3 cellular contexts compared by ENCODE assay signal in genomic region chr2:96894151-96894531, GRCh38.
TF ChIP-seq lines count a peak whose summit lies in the region.

No MANE protein-coding gene starts in this region.

TF ChIP-seq in HEK293, 187 proteins besides CTCF, POLR2A, EP300 and RAD21:
- TF ChIP-seq EGR2 (tag by site-specific recombination; IDR thresholded peaks at IDR 0.05; ENCODE audit: low read depth) (peak; percentile 85), ZFHX2 (tag by site-specific recombination; conservative IDR thresholded peaks at IDR 0.05) (peak; percentile 86), ZNF23 (tag by site-specific recombination; IDR thresholded peaks at IDR 0.05; ENCODE audit: borderline replicate concordance) (no peak)

TF ChIP-seq in K562, 482 proteins besides CTCF, POLR2A, EP300 and RAD21 (continues in another document):
- no peak for TF ChIP-seq ZNF184 (CRISPR knock-in tag; IDR thresholded peaks at IDR 0.05)
- no peak for TF ChIP-seq CHCHD3 (CRISPR knock-in tag; IDR thresholded peaks at IDR 0.05)
- no peak for TF ChIP-seq MEIS2 (IDR thresholded peaks at IDR 0.05; ENCODE audit: partially characterized antibody)
- no peak for TF ChIP-seq MEF2D (tag; conservative IDR thresholded peaks at IDR 0.05; ENCODE audit: low read depth)
- TF ChIP-seq ASH1L (IDR thresholded peaks at IDR 0.05; ENCODE audit: borderline replicate concordance, low read depth, partially characterized antibody): no peak
- TF ChIP-seq CEBPG (CRISPR knock-in tag; IDR thresholded peaks at IDR 0.05): no peak
- TF ChIP-seq CEBPG (tag; conservative IDR thresholded peaks at IDR 0.05 in 1 of 2, IDR thresholded peaks at IDR 0.05 in 1 of 2): no peak
- no peak for TF ChIP-seq ZZZ3 (IDR thresholded peaks at IDR 0.05)
- peak; percentile 38; the same call in 1 of the 2 replicates for TF ChIP-seq BCOR (IDR thresholded peaks at IDR 0.05)
- no peak for TF ChIP-seq NRF1 (conservative IDR thresholded peaks at IDR 0.05 in 1 of 2, IDR thresholded peaks at IDR 0.05 in 1 of 2)
- TF ChIP-seq, protein P1, sequence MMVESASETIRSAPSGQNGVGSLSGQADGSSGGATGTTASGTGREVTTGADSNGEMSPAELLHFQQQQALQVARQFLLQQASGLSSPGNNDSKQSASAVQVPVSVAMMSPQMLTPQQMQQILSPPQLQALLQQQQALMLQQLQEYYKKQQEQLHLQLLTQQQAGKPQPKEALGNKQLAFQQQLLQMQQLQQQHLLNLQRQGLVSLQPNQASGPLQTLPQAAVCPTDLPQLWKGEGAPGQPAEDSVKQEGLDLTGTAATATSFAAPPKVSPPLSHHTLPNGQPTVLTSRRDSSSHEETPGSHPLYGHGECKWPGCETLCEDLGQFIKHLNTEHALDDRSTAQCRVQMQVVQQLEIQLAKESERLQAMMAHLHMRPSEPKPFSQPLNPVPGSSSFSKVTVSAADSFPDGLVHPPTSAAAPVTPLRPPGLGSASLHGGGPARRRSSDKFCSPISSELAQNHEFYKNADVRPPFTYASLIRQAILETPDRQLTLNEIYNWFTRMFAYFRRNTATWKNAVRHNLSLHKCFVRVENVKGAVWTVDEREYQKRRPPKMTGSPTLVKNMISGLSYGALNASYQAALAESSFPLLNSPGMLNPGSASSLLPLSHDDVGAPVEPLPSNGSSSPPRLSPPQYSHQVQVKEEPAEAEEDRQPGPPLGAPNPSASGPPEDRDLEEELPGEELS (CRISPR knock-in tag; IDR thresholded peaks at IDR 0.05; ENCODE audit: borderline replicate concordance): no peak
- no peak for TF ChIP-seq ZNF12 (CRISPR knock-in tag; IDR thresholded peaks at IDR 0.05)
- no peak for TF ChIP-seq PHF8 (IDR thresholded peaks at IDR 0.05; ENCODE audit: borderline replicate concordance, low read length)
- no peak for TF ChIP-seq ZNF212 (CRISPR knock-in tag; IDR thresholded peaks at IDR 0.05)
- TF ChIP-seq HDAC3 (IDR thresholded peaks at IDR 0.05; ENCODE audit: borderline replicate concordance, partially characterized antibody): no peak
- no peak for TF ChIP-seq ZNF354B (CRISPR knock-in tag; IDR thresholded peaks at IDR 0.05)
- TF ChIP-seq TBP (optimal IDR thresholded peaks at IDR 0.05; ENCODE audit: low read depth, low read length): no peak
- TF ChIP-seq ELF1 (tag; IDR thresholded peaks at IDR 0.05): no peak
- TF ChIP-seq SAP30 (IDR thresholded peaks at IDR 0.05; ENCODE audit: borderline replicate concordance, insufficient read depth, low read depth, low read length, poor library complexity, severe bottlenecking): no peak
- TF ChIP-seq PHB2 (IDR thresholded peaks at IDR 0.05; ENCODE audit: low read depth): no peak
- TF ChIP-seq, protein P2, sequence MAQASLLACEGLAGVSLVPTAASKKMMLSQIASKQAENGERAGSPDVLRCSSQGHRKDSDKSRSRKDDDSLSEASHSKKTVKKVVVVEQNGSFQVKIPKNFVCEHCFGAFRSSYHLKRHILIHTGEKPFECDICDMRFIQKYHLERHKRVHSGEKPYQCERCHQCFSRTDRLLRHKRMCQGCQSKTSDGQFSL (CRISPR knock-in tag; IDR thresholded peaks at IDR 0.05): 0 out of 2 replicates have a peak, but pooled peaks have one; percentile 37
- TF ChIP-seq, protein P2 (tag; IDR thresholded peaks at IDR 0.05): no peak
- no peak for TF ChIP-seq ZBED1 (IDR thresholded peaks at IDR 0.05)
- TF ChIP-seq, protein P3, sequence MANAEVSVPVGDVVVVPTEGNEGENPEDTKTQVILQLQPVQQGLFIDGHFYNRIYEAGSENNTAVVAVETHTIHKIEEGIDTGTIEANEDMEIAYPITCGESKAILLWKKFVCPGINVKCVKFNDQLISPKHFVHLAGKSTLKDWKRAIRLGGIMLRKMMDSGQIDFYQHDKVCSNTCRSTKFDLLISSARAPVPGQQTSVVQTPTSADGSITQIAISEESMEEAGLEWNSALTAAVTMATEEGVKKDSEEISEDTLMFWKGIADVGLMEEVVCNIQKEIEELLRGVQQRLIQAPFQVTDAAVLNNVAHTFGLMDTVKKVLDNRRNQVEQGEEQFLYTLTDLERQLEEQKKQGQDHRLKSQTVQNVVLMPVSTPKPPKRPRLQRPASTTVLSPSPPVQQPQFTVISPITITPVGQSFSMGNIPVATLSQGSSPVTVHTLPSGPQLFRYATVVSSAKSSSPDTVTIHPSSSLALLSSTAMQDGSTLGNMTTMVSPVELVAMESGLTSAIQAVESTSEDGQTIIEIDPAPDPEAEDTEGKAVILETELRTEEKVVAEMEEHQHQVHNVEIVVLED (CRISPR knock-in tag; IDR thresholded peaks at IDR 0.05): no peak
- TF ChIP-seq EGR1 (conservative IDR thresholded peaks at IDR 0.05): peak; percentile 95
- TF ChIP-seq ZBTB1 (CRISPR knock-in tag; IDR thresholded peaks at IDR 0.05; ENCODE audit: borderline replicate concordance, low read depth): no peak
- TF ChIP-seq DIDO1 (tag; IDR thresholded peaks at IDR 0.05; ENCODE audit: low read depth): no peak
- no peak for TF ChIP-seq U2AF2 (optimal IDR thresholded peaks at IDR 0.05; ENCODE audit: low read depth, low read length)
- no peak for TF ChIP-seq UBTF (IDR thresholded peaks at IDR 0.05; ENCODE audit: borderline replicate concordance in 1 of 2, low read depth in 2 of 2, low read length in 2 of 2)

TF ChIP-seq in HEK293T, 16 proteins besides CTCF, POLR2A, EP300 and RAD21:
- TF ChIP-seq SUZ12 (IDR thresholded peaks at IDR 0.05): no peak
- TF ChIP-seq PKNOX1 (IDR thresholded peaks at IDR 0.05): no peak
- no peak for TF ChIP-seq ZNF384 (IDR thresholded peaks at IDR 0.05)
- TF ChIP-seq HDGF (IDR thresholded peaks at IDR 0.05; ENCODE audit: borderline replicate concordance): no peak
- no peak for TF ChIP-seq FOXM1 (IDR thresholded peaks at IDR 0.05; ENCODE audit: borderline replicate concordance)
- no peak for TF ChIP-seq TARDBP (IDR thresholded peaks at IDR 0.05)
- no peak for TF ChIP-seq LEF1 (IDR thresholded peaks at IDR 0.05; ENCODE audit: borderline replicate concordance)
- no peak for TF ChIP-seq FOXK2 (IDR thresholded peaks at IDR 0.05)
- no peak for TF ChIP-seq ARNT (IDR thresholded peaks at IDR 0.05)
- no peak for TF ChIP-seq SP1 (IDR thresholded peaks at IDR 0.05)
- no peak for TF ChIP-seq BHLHE40 (IDR thresholded peaks at IDR 0.05; ENCODE audit: borderline replicate concordance)
- TF ChIP-seq ELF4 (IDR thresholded peaks at IDR 0.05): no peak
- no peak for TF ChIP-seq FOXA1 (IDR thresholded peaks at IDR 0.05)
